In genomic region chr11:92083123-92083522, GRCh38 we compare ENCODE assay signal across 22 cellular contexts.
"Had no signal": no experiment of that assay in that cellular context is flagged by ENCODE, and none has a peak within 500 bp of the region (broad histone marks: within the 10 kb centered on the region; RNA-seq: fewer than 3 reads in every experiment).

No MANE protein-coding gene starts in this region.

- H3K27me3 ChIP-seq: gastrocnemius medialis, suprapubic skin, tibial artery, upper lobe of right lung had no signal

- H3K27ac Mint-ChIP-seq: activated B cell treated with CpG ODN at 0.5 μM for 24 hours; activated naive CD8-positive, alpha-beta T cell; activated T-cell treated with anti-CD3 and anti-CD28 coated beads, Interleukin-2, amount 50 U/mL, for 72 hours; nephron; stimulated activated naive B cell treated with anti-CD40 and anti-IgM and Interleukin-4, amounts not matched to agents 10 μg/mL and 1 μg/mL and 100 μg/mL, for 72 hours; T-helper 2 cell treated with Interferon-gamma antibody and Interleukin-4, amounts not matched to agents 5 μg/mL and 100 μg/mL, for 36 hours had no signal

- ATAC-seq: activated T-cell treated with anti-CD3 and anti-CD28 coated beads, Interleukin-2, amount 50 U/mL, for 72 hours; gastrocnemius medialis; left ventricle myocardium superior; right cardiac atrium; stimulated activated naive B cell treated with anti-CD40 and anti-IgM and Interleukin-4, amounts not matched to agents 10 μg/mL and 1 μg/mL and 100 μg/mL, for 72 hours; upper lobe of right lung had no signal

- H3K4me3 ChIP-seq: gastrocnemius medialis, suprapubic skin, tibial artery, upper lobe of right lung had no signal

- DNase-seq: activated B cell treated with CpG ODN at 0.5 μM for 24 hours; activated naive CD4-positive, alpha-beta T cell; activated T-cell treated with anti-CD3 and anti-CD28 coated beads for 4 hours; activated T-cell treated with anti-CD3 and anti-CD28 coated beads, Interleukin-2, amount 50 U/mL, for 72 hours; anterior cingulate cortex; dermis blood vessel endothelial cell; effector CD8-positive, alpha-beta T cell; gastrocnemius medialis; glutamatergic neuron; left ventricle myocardium superior; posterior cingulate gyrus; right cardiac atrium; stimulated activated CD4-positive, alpha-beta T cell treated with anti-CD3 and anti-CD28 coated beads, Interleukin-15, amount 100 ng/mL, for 24 hours; stimulated activated CD4-positive, alpha-beta T cell treated with anti-CD3 and anti-CD28 coated beads, Interleukin-2, amount 100 ng/mL, for 24 hours; stimulated activated naive B cell treated with anti-CD40 and anti-IgM and Interleukin-4, amounts not matched to agents 10 μg/mL and 1 μg/mL and 100 μg/mL, for 72 hours; T-helper 1 cell; tibial artery; upper lobe of right lung had no signal

- H3K36me3 ChIP-seq: gastrocnemius medialis, suprapubic skin, tibial artery, upper lobe of right lung had no signal

- H3K9me3 ChIP-seq: gastrocnemius medialis, suprapubic skin, tibial artery, upper lobe of right lung had no signal

- H3K27ac ChIP-seq: gastrocnemius medialis, suprapubic skin, tibial artery, upper lobe of right lung had no signal

- H3K4me1 ChIP-seq: gastrocnemius medialis, suprapubic skin, tibial artery, upper lobe of right lung had no signal

- H3K36me3 Mint-ChIP-seq: activated naive CD8-positive, alpha-beta T cell; stimulated activated naive B cell treated with anti-CD40 and anti-IgM and Interleukin-4, amounts not matched to agents 10 μg/mL and 1 μg/mL and 100 μg/mL, for 72 hours had no signal
